Comparison of ENCODE assay signal across 13 cellular contexts in the genomic region with DNA sequence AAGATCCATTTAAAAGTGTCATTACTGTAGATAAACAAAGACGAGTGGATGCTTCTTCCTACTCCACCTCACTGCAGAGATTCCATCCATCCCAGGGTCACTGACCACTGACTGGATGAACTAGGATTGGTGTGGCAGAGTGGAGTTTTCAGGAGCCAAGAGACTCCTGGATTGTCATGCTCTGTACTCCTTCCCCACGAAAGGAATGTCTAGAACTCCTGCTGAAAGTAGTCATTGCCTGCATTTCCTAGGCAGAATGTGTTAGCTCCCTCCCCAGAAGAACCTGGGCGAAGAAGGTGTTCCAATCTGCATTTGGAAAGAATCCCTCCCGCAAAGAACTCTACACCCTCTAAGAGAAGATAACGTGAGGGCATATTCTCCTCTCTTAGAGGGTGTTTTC. TPM values are rescaled to one million over a fixed set of nuclear protein-coding genes. Genes with fewer than 3 reads are reported as not detected.
"Had no signal": no experiment of that assay in that cellular context is flagged by ENCODE, and none has a peak within 500 bp of the region (broad histone marks: within the 10 kb centered on the region; RNA-seq: fewer than 3 reads in every experiment).

No MANE protein-coding gene starts in this region.

- ATAC-seq: esophagus mucosa had no signal

- H3K9me3 Mint-ChIP-seq: activated CD4-positive, alpha-beta T cell treated with anti-CD3 and anti-CD28 coated beads, Interleukin-2, amount 10 ng/mL, durations not matched to agents 7 days and 5 days; activated naive CD4-positive, alpha-beta T cell treated with anti-CD3 and anti-CD28 coated beads, Interleukin-2, amount 50 U/mL, for 72 hours; activated T-cell treated with anti-CD3 and anti-CD28 coated beads, Interleukin-2, amount 50 U/mL, for 4 hours; natural killer cell treated with Interleukin-12 subunit alpha and Interleukin-12 subunit beta and Interleukin-15 and Interleukin-18, amount 100 ng/mL, for 72 hours; stimulated activated naive CD8-positive, alpha-beta T cell treated with anti-CD3 and anti-CD28 coated beads, Interleukin-15, amount 100 ng/mL, for 72 hours had no signal

- H3K36me3 Mint-ChIP-seq: natural killer cell treated with Interleukin-12 subunit alpha and Interleukin-12 subunit beta and Interleukin-15 and Interleukin-18, amount 100 ng/mL, for 72 hours had no signal

- H3K27ac Mint-ChIP-seq: activated CD4-positive, alpha-beta T cell treated with anti-CD3 and anti-CD28 coated beads, Interleukin-2, amount 10 ng/mL, durations not matched to agents 7 days and 5 days; activated naive CD4-positive, alpha-beta T cell treated with anti-CD3 and anti-CD28 coated beads, Interleukin-2, amount 50 U/mL, for 72 hours; natural killer cell treated with Interleukin-12 subunit alpha and Interleukin-12 subunit beta and Interleukin-15 and Interleukin-18, amount 100 ng/mL, for 72 hours; stimulated activated naive CD8-positive, alpha-beta T cell treated with anti-CD3 and anti-CD28 coated beads, Interleukin-15, amount 100 ng/mL, for 72 hours; T-helper 17 cell had no signal

- H3K4me3 Mint-ChIP-seq: activated CD4-positive, alpha-beta T cell treated with anti-CD3 and anti-CD28 coated beads, Interleukin-2, amount 10 ng/mL, durations not matched to agents 7 days and 5 days; activated T-cell treated with anti-CD3 and anti-CD28 coated beads, Interleukin-2, amount 50 U/mL, for 4 hours; natural killer cell treated with Interleukin-12 subunit alpha and Interleukin-12 subunit beta and Interleukin-15 and Interleukin-18, amount 100 ng/mL, for 72 hours; T-helper 17 cell had no signal

- DNase-seq: activated CD4-positive, CD25-positive, alpha-beta regulatory T cell; activated T-cell treated with anti-CD3 and anti-CD28 coated beads, Interleukin-2, amount 50 U/mL, for 4 hours; hypothalamus; stimulated activated CD4-positive, alpha-beta T cell treated with anti-CD3 and anti-CD28 coated beads, Interleukin-4, amount 100 ng/mL, for 4 hours had no signal

RNA-seq across cellular contexts. Expression of a gene that starts 6.3 kb away (rescaled TPM):
- total RNA-seq: chondrocyte, osteocyte, skeletal muscle tissue had no signal
